21 cellular contexts compared by ENCODE assay signal in genomic region chr5:97383996-97384395, GRCh38.
DNase-seq lines count a peak whose midpoint lies in the region; ATAC-seq, FAIRE-seq and TF ChIP-seq lines count a peak whose summit lies in the region.
"Had no signal": no experiment of that assay in that cellular context is flagged by ENCODE, and none has a peak within 500 bp of the region (broad histone marks: within the 10 kb centered on the region; RNA-seq: fewer than 3 reads in every experiment).

No MANE protein-coding gene starts in this region.

- intact Hi-C loops in left ventricle myocardium superior (cut with micrococcal nuclease): no loop called here

- no peaks in the 10 kb centered on the region for H4K20me1 ChIP-seq in fibroblast of lung (ENCODE audit: control insufficient read depth, extremely low read depth, insufficient read depth, low read length)

- H3K27ac ChIP-seq in fibroblast of lung (ENCODE audit: insufficient read depth, low read length): no peak overlapping the region
- H3K27ac ChIP-seq: C4-2B, cardiac muscle cell, HL-60, SJCRH30, spleen had no signal

- H3K79me2 ChIP-seq in fibroblast of lung (ENCODE audit: control insufficient read depth, insufficient read depth, low read length): no peaks in the 10 kb centered on the region

- H3K36me3 ChIP-seq in adipocyte (ENCODE audit: control insufficient read depth, insufficient read depth, low read length, severe bottlenecking) (no peaks in the 10 kb centered on the region), fibroblast of lung (ENCODE audit: control insufficient read depth, insufficient read depth, low read length) (no peaks in the 10 kb centered on the region)
- H3K36me3 ChIP-seq: cardiac muscle cell, SJCRH30, spleen had no signal

- no peaks in the 10 kb centered on the region for H3K4me1 ChIP-seq in adipocyte (ENCODE audit: control insufficient read depth, insufficient read depth, low read length)
- no peaks in the 10 kb centered on the region for H3K4me1 ChIP-seq in fibroblast of lung (ENCODE audit: control insufficient read depth, extremely low read depth, insufficient read depth, low read length)
- H3K4me1 ChIP-seq: spleen had no signal

- H3K9ac ChIP-seq in adipocyte (ENCODE audit: low read length): no peak overlapping the region
- H3K9ac ChIP-seq in fibroblast of lung (ENCODE audit: insufficient read depth, low read length): no peak overlapping the region

- no peaks in the 10 kb centered on the region for H3K27me3 ChIP-seq in adipocyte (replicated peaks; ENCODE audit: control insufficient read depth, insufficient read depth, low read length)
- H3K27me3 ChIP-seq in fibroblast of lung (ENCODE audit: control insufficient read depth, insufficient read depth, low read length): no peaks in the 10 kb centered on the region
- H3K27me3 ChIP-seq: cardiac muscle cell, SJCRH30, spleen had no signal

- no peak overlapping the region for H3K4me2 ChIP-seq in fibroblast of lung (ENCODE audit: extremely low read depth, insufficient read depth, low read length)

- peak; percentile 65 for DNase-seq in HCEC 1CT
- peak; percentile 22 for DNase-seq in adipocyte (ENCODE audit: low read depth)
- DNase-seq in fibroblast of lung (ENCODE audit: low read depth in 2 of 2): peak; percentile 23 to 55
- peak; percentile 34 for DNase-seq in urothelium cell line (ENCODE audit: low spot score)
- DNase-seq in NCI-H2029 treated with DMSO at 0.1 percent for 48 hours (lab: John Stamatoyannopoulos, UW): no peak
- no peak for DNase-seq in left ventricle myocardium superior
- DNase-seq: activated CD8-positive, alpha-beta T cell treated with anti-CD3 and anti-CD28 coated beads for 36 hours; activated naive CD4-positive, alpha-beta T cell treated with anti-CD3 and anti-CD28 coated beads, Interleukin-2, amount 10 ng/mL, durations not matched to agents 7 days and 5 days; activated T-cell treated with anti-CD3 and anti-CD28 coated beads, Interleukin-2, amount 50 U/mL, for 24 hours; DMS 273 treated with DMSO at 0.1 percent for 48 hours; GOT3; hippocampal formation; NCI-H1092; NCI-H524 treated with DMSO at 0.1 percent for 48 hours; SJCRH30; spleen had no signal

- TF ChIP-seq CTCF in fibroblast of lung (conservative IDR thresholded peaks at IDR 0.05 in 1 of 2, IDR thresholded peaks at IDR 0.05 in 1 of 2; ENCODE audit: low read depth in 1 of 2, low read length in 2 of 2): no peak

- H2AFZ ChIP-seq in fibroblast of lung (ENCODE audit: low read length): no peak overlapping the region

- FAIRE-seq in urothelium cell line (lab: Jason Lieb, UNC): no peak
- FAIRE-seq: K562 had no signal

- H3K9me3 ChIP-seq in adipocyte (ENCODE audit: control insufficient read depth, low read length): no peaks in the 10 kb centered on the region
- H3K9me3 ChIP-seq in fibroblast of lung (ENCODE audit: control insufficient read depth, insufficient read depth, low read depth, low read length): no peaks in the 10 kb centered on the region
- H3K9me3 ChIP-seq: SJCRH30, spleen had no signal

- no peak overlapping the region for H3K4me3 ChIP-seq in adipocyte (ENCODE audit: low read length)
- H3K4me3 ChIP-seq in fibroblast of lung (replicated peaks in 1 of 4; ENCODE audit: control extremely low read depth in 1 of 4, insufficient read depth in 1 of 4, low read depth in 3 of 4, low read length in 4 of 4): no peak overlapping the region
- H3K4me3 ChIP-seq: cardiac muscle cell, K562, SJCRH30, spleen had no signal

- ATAC-seq in left ventricle myocardium superior: no peak
- no peak for ATAC-seq in HG03095 (IDR thresholded peaks at IDR 0.05; ENCODE audit: unreplicated experiment)
- ATAC-seq: activated CD8-positive, alpha-beta T cell treated with anti-CD3 and anti-CD28 coated beads for 36 hours; K562 had no signal

Comparison
In these comparisons a context has a peak if more than half of its experiments do, and no peak if none do; other contexts are left out.
1. DNase-seq: peak in HCEC 1CT (single experiment), adipocyte (single experiment), fibroblast of lung (2 of 2) and urothelium cell line (single experiment); none in NCI-H2029 treated with DMSO at 0.1 percent for 48 hours (single experiment) and left ventricle myocardium superior (single experiment).